ENCODE assay signal across 15 cellular contexts in the genomic region with DNA sequence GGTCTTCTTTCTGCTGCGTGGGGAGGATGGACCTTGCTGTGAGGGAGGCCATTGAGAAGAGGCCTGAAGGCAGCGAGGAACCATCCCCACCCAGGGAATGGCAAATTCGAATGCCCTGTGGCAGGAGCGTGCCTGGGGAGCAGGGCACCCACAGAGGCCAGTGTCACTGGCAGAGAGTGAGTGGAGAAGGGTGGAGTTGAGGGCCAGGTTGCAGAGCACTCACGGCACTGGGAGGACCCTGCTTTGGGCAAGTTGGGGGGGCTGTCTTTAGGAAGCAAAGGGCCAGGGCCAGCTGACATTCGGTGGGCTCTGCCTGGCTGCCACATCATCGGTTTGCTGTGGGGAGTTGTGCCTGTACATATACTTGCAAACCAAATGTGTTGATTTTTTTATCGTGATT. TPM values are rescaled to one million over a fixed set of nuclear protein-coding genes. Genes with fewer than 3 reads are reported as not detected.
DNase-seq lines count a peak whose midpoint lies in the region; ATAC-seq and TF ChIP-seq lines count a peak whose summit lies in the region.
"Had no signal": no experiment of that assay in that cellular context is flagged by ENCODE, and none has a peak within 500 bp of the region (broad histone marks: within the 10 kb centered on the region; RNA-seq: fewer than 3 reads in every experiment).

No MANE protein-coding gene starts in this region.

- H3K27ac Mint-ChIP-seq in CD14-positive monocyte = peak overlapping the region in 5 of 7 donors; percentile 29 to 56 (median 41)
- no peak overlapping the region for H3K27ac Mint-ChIP-seq in activated CD8-positive, alpha-beta memory T cell treated with anti-CD3 and anti-CD28 coated beads, Interleukin-2, amount 10 ng/mL, durations not matched to agents 7 days and 5 days
- H3K27ac Mint-ChIP-seq: CD8-positive, alpha-beta T cell had no signal

- H3K27me3 ChIP-seq in neuronal stem cell (ENCODE audit: control insufficient read depth in 3 of 3, insufficient read depth in 3 of 3, low read depth in 1 of 3, low read length in 3 of 3) (peaks cover 0 to 2% (median 0%) of the 10 kb centered on the region in 3 experiments), upper lobe of right lung (no peaks in the 10 kb centered on the region), spleen (replicated peaks in 1 of 7) (no peaks in the 10 kb centered on the region)
- H3K27me3 ChIP-seq: BE2C had no signal

- H3K9me3 ChIP-seq in neuronal stem cell (replicated peaks in 1 of 2; ENCODE audit: control insufficient read depth in 2 of 2, insufficient read depth in 1 of 2, low read depth in 1 of 2, low read length in 2 of 2) (no peaks in the 10 kb centered on the region), upper lobe of right lung (no peaks in the 10 kb centered on the region), spleen (no peaks in the 10 kb centered on the region)
- H3K9me3 ChIP-seq: BE2C had no signal

- no peak overlapping the region for H2BK120ac ChIP-seq in neuronal stem cell (ENCODE audit: low read depth, low read length)

- H3K23ac ChIP-seq in neuronal stem cell (ENCODE audit: low read depth, low read length, poor library complexity) = no peak overlapping the region

- no peak overlapping the region for H2AFZ ChIP-seq in neuronal stem cell (ENCODE audit: low read length)

- intact Hi-C loops in CD14-positive monocyte (cut with micrococcal nuclease) (no loop called here), upper lobe of right lung (cut with DNase I) (no loop called here), spleen (cut with DNase I; ENCODE audit: low total_unique reads) (no loop called here)

- H3K4ac ChIP-seq in neuronal stem cell (ENCODE audit: low read length) = no peak overlapping the region

- H3K18ac ChIP-seq in neuronal stem cell (ENCODE audit: low read length) = peak overlapping the region; percentile 56

- no peak for TF ChIP-seq POLR2A in spleen (IDR thresholded peaks at IDR 0.05)

- peaks cover 82 to 94% of the 10 kb centered on the region in 2 donors for H3K36me3 Mint-ChIP-seq in CD14-positive monocyte
- H3K36me3 Mint-ChIP-seq in activated CD8-positive, alpha-beta memory T cell treated with anti-CD3 and anti-CD28 coated beads, Interleukin-2, amount 10 ng/mL, durations not matched to agents 7 days and 5 days = no peaks in the 10 kb centered on the region
- H3K36me3 Mint-ChIP-seq: CD8-positive, alpha-beta T cell had no signal

- peaks cover under 1% of the 10 kb centered on the region for H3K4me1 Mint-ChIP-seq in CD14-positive monocyte
- H3K4me1 Mint-ChIP-seq in activated CD8-positive, alpha-beta memory T cell treated with anti-CD3 and anti-CD28 coated beads, Interleukin-2, amount 10 ng/mL, durations not matched to agents 7 days and 5 days = no peaks in the 10 kb centered on the region

- no peaks in the 10 kb centered on the region for H3K79me1 ChIP-seq in neuronal stem cell (ENCODE audit: low read depth, low read length)

- no peak overlapping the region for H2BK12ac ChIP-seq in neuronal stem cell (ENCODE audit: low read length)

- no peak overlapping the region for H3K9ac ChIP-seq in neuronal stem cell (ENCODE audit: low read depth, low read length, poor library complexity)

- H2BK15ac ChIP-seq in neuronal stem cell (ENCODE audit: low read length) = no peak overlapping the region

- H3K27ac ChIP-seq in neuronal stem cell (replicated peaks; ENCODE audit: low read length) (no peak overlapping the region), upper lobe of right lung (no peak overlapping the region), spleen (no peak overlapping the region)
- H3K27ac ChIP-seq: C4-2B, HL-60 had no signal

- H3K4me2 ChIP-seq in neuronal stem cell (ENCODE audit: insufficient read depth, low read length, poor library complexity, severe bottlenecking) = no peak overlapping the region

- no peak for TF ChIP-seq CTCF in CD14-positive monocyte (IDR thresholded peaks at IDR 0.05)
- no peak for TF ChIP-seq CTCF in upper lobe of right lung (IDR thresholded peaks at IDR 0.05)
- TF ChIP-seq CTCF in spleen (IDR thresholded peaks at IDR 0.05 in 8 of 11, conservative IDR thresholded peaks at IDR 0.05 in 3 of 11) = no peak

- H3K4me3 ChIP-seq in neuronal stem cell (ENCODE audit: low read length in 2 of 2) (no peak overlapping the region), upper lobe of right lung (no peak overlapping the region), spleen (no peak overlapping the region)

- CTCF ChIA-PET in activated CD8-positive, alpha-beta memory T cell treated with anti-CD3 and anti-CD28 coated beads, Interleukin-2, amount 10 ng/mL, durations not matched to agents 7 days and 5 days (lab: Charles Lee) = no interaction called here

- no peak overlapping the region for H3K4me3 Mint-ChIP-seq in CD14-positive monocyte
- H3K4me3 Mint-ChIP-seq in activated CD8-positive, alpha-beta memory T cell treated with anti-CD3 and anti-CD28 coated beads, Interleukin-2, amount 10 ng/mL, durations not matched to agents 7 days and 5 days = no peak overlapping the region
- H3K4me3 Mint-ChIP-seq: CD8-positive, alpha-beta T cell had no signal

- no CpG with 5 or more reads among the region's 8 CpGs for WGBS in neuronal stem cell (ENCODE audit: extremely low coverage in 2 of 2, insufficient read length in 2 of 2, insufficient replicate concordance in 1 of 2), 2 donors
- WGBS in spleen, 5 donors = 77 to 97% (median 92%) methylated on average over 8 of the region's 8 CpGs

- no peak overlapping the region for H4K8ac ChIP-seq in neuronal stem cell (ENCODE audit: low read depth, low read length)

- H3K27me3 Mint-ChIP-seq in CD14-positive monocyte (ENCODE audit: low read depth in 3 of 3) = peaks cover 0 to 1% (median 0%) of the 10 kb centered on the region in 3 donors
- H3K27me3 Mint-ChIP-seq in activated CD8-positive, alpha-beta memory T cell treated with anti-CD3 and anti-CD28 coated beads, Interleukin-2, amount 10 ng/mL, durations not matched to agents 7 days and 5 days = no peaks in the 10 kb centered on the region

- H3K4me1 ChIP-seq in neuronal stem cell (ENCODE audit: control insufficient read depth in 2 of 2, insufficient read depth in 1 of 2, low read depth in 1 of 2, low read length in 2 of 2) (peaks cover 0 to 1% of the 10 kb centered on the region in 2 donors), upper lobe of right lung (no peaks in the 10 kb centered on the region), spleen (peaks cover 0 to under 1% (median 0%) of the 10 kb centered on the region in 6 donors)
- H3K4me1 ChIP-seq: BE2C had no signal

- H3K9me3 Mint-ChIP-seq in CD14-positive monocyte = no peaks in the 10 kb centered on the region
- no peaks in the 10 kb centered on the region for H3K9me3 Mint-ChIP-seq in activated CD8-positive, alpha-beta memory T cell treated with anti-CD3 and anti-CD28 coated beads, Interleukin-2, amount 10 ng/mL, durations not matched to agents 7 days and 5 days (ENCODE audit: low read depth)
- H3K9me3 Mint-ChIP-seq: CD8-positive, alpha-beta T cell had no signal

- ATAC-seq in activated CD8-positive, alpha-beta memory T cell treated with anti-CD3 and anti-CD28 coated beads, Interleukin-2, amount 10 ng/mL, durations not matched to agents 7 days and 5 days = no peak
- no peak for ATAC-seq in upper lobe of right lung
- ATAC-seq: CD8-positive, alpha-beta T cell; HCT116 had no signal

- no peak overlapping the region for H2BK5ac ChIP-seq in neuronal stem cell (ENCODE audit: low read length)

- no peak for DNase-seq in CD14-positive monocyte (ENCODE audit: low spot score)
- DNase-seq in activated CD8-positive, alpha-beta memory T cell treated with anti-CD3 and anti-CD28 coated beads, Interleukin-2, amount 10 ng/mL, durations not matched to agents 7 days and 5 days = peak; percentile 36
- no peak for DNase-seq in neuronal stem cell (ENCODE audit: low spot score)
- DNase-seq in upper lobe of right lung = peak; percentile 42
- DNase-seq in spleen = no peak
- no peak for DNase-seq in GDM1 (lab: John Stamatoyannopoulos, UW)
- no peak for DNase-seq in NCI-H1092 (lab: John Stamatoyannopoulos, UW)
- DNase-seq: BE2C; CD8-positive, alpha-beta T cell; COR-L47; DND-41; GF-D8 had no signal

- H3K14ac ChIP-seq in neuronal stem cell (ENCODE audit: low read length) = no peak overlapping the region

- H4K91ac ChIP-seq in neuronal stem cell (ENCODE audit: low read depth, low read length, poor library complexity) = no peak overlapping the region

- no peak overlapping the region for H2AK5ac ChIP-seq in neuronal stem cell (ENCODE audit: low read depth, low read length)

- H3K36me3 ChIP-seq in neuronal stem cell (replicated peaks in 1 of 2; ENCODE audit: control insufficient read depth in 2 of 2, insufficient read depth in 2 of 2, low read length in 2 of 2) (no peaks in the 10 kb centered on the region), upper lobe of right lung (peaks cover 27% of the 10 kb centered on the region), spleen (peaks cover 0 to 99% (median 71%) of the 10 kb centered on the region in 6 donors)
- H3K36me3 ChIP-seq: BE2C had no signal

RNA-seq across cellular contexts. Expression of a gene that starts 47.2 kb away (rescaled TPM):
- polyA plus RNA-seq in CD14-positive monocyte (100 to 1,000 TPM; 177 to 186 TPM), spleen (10 to 100 TPM; 42.6 to 55.0 (median 48.0) TPM)
- under 1 TPM; 0.26 to 0.28 TPM for total RNA-seq in activated CD8-positive, alpha-beta memory T cell treated with anti-CD3 and anti-CD28 coated beads, Interleukin-2, amount 10 ng/mL, durations not matched to agents 7 days and 5 days
- polyA plus RNA-seq in neuronal stem cell (2013, experiment 1 of 2) = not detected
- under 0.01 TPM for polyA plus RNA-seq in neuronal stem cell (2013, experiment 2 of 2)
- total RNA-seq in upper lobe of right lung (63.8 TPM), spleen (100 to 1,000 TPM in 6 of 7 donors, 10 to 100 TPM in 1; 97.4 to 152 (median 119) TPM)

Comparison
In these comparisons a context has a peak if more than half of its experiments do, and no peak if none do; other contexts are left out.
1. DNase-seq: peak in activated CD8-positive, alpha-beta memory T cell treated with anti-CD3 and anti-CD28 coated beads, Interleukin-2, amount 10 ng/mL, durations not matched to agents 7 days and 5 days (single experiment) and upper lobe of right lung (single experiment); none in CD14-positive monocyte (single experiment), neuronal stem cell (single experiment), spleen (single experiment), GDM1 (single experiment) and NCI-H1092 (single experiment).
2. RNA of a gene that starts 47.2 kb away (total RNA-seq): 97.4 to 152 TPM in spleen and 63.8 TPM in upper lobe of right lung (single experiment); 0.26 to 0.28 TPM in activated CD8-positive, alpha-beta memory T cell treated with anti-CD3 and anti-CD28 coated beads, Interleukin-2, amount 10 ng/mL, durations not matched to agents 7 days and 5 days; every median in the first group is over 10 times any median in the second.